Comparison of ENCODE assay signal across 13 cellular contexts in the genomic region with DNA sequence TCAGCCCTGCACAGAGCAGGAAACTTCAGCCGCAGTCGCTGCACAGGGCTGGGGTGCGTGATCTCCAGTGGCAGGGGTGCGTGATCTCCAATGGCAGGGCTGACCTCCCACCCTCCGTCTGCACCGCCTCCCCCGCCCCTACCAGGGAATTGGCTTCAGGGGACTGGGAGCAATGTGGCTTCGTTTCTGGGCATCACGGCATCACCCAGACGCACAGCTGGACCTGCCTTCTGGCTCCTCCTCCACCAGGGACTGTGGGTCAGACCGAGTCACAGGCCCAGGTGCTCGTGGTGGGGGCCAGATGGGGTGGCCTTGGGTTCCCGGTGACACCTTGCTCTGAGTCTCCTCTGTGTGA. TPM values are rescaled to one million over a fixed set of nuclear protein-coding genes. Genes with fewer than 3 reads are reported as not detected.
DNase-seq lines count a peak whose midpoint lies in the region; ATAC-seq and TF ChIP-seq lines count a peak whose summit lies in the region.
"Had no signal": no experiment of that assay in that cellular context is flagged by ENCODE, and none has a peak within 500 bp of the region (broad histone marks: within the 10 kb centered on the region; RNA-seq: fewer than 3 reads in every experiment).

No MANE protein-coding gene starts in this region.

- no peaks in the 10 kb centered on the region for H3K9me3 Mint-ChIP-seq in MCF 10A (ENCODE audit: unreplicated experiment)
- no peaks in the 10 kb centered on the region for H3K9me3 Mint-ChIP-seq in type B pancreatic cell
- H3K9me3 Mint-ChIP-seq: CD4-positive, alpha-beta memory T cell had no signal

- H4K20me1 ChIP-seq in hepatocyte (ENCODE audit: insufficient read depth, poor library complexity, severe bottlenecking): no peaks in the 10 kb centered on the region

- ATAC-seq in left lung: no peak
- ATAC-seq: sciatic nerve had no signal

- no peak overlapping the region for H3K4me2 ChIP-seq in hepatocyte

- no peaks in the 10 kb centered on the region for H3K9me2 ChIP-seq in hepatocyte (replicated peaks; ENCODE audit: insufficient read depth)

- CTCF ChIA-PET in A673 (lab: Charles Lee): no interaction called here
- CTCF ChIA-PET in MCF 10A (lab: Yijun Ruan, JAX): interaction anchor here (0.5 kb wide), 1 partner anchor 143 kb away, joined by 3 read pairs; no protein-coding TSS in a partner anchor

- H3K79me2 ChIP-seq in hepatocyte: no peaks in the 10 kb centered on the region

- WGBS in hepatocyte (ENCODE audit: low lambda C conversion rate, missing lambda C conversion rate): 91% methylated on average over 13 of the region's 13 CpGs

- TF ChIP-seq CTCF in A673 (conservative IDR thresholded peaks at IDR 0.05; ENCODE audit: low read depth, low read length) (no peak), hepatocyte (IDR thresholded peaks at IDR 0.05; ENCODE audit: poor library complexity) (no peak), MCF 10A (IDR thresholded peaks at IDR 0.05; ENCODE audit: unreplicated experiment) (no peak), left lung (IDR thresholded peaks at IDR 0.05) (no peak), type B pancreatic cell (conservative IDR thresholded peaks at IDR 0.05) (no peak)

- H3K27me3 Mint-ChIP-seq in MCF 10A (ENCODE audit: insufficient read depth, unreplicated experiment) (no peaks in the 10 kb centered on the region), type B pancreatic cell (peaks cover 6% of the 10 kb centered on the region)

- H3K36me3 Mint-ChIP-seq in MCF 10A (ENCODE audit: insufficient read depth, unreplicated experiment) (no peaks in the 10 kb centered on the region), type B pancreatic cell (no peaks in the 10 kb centered on the region)
- H3K36me3 Mint-ChIP-seq: CD4-positive, alpha-beta memory T cell had no signal

- no peak overlapping the region for H2AFZ ChIP-seq in hepatocyte

- H3K4me3 Mint-ChIP-seq in MCF 10A (ENCODE audit: unreplicated experiment): no peak overlapping the region
- no peak overlapping the region for H3K4me3 Mint-ChIP-seq in type B pancreatic cell
- H3K4me3 Mint-ChIP-seq: CD4-positive, alpha-beta memory T cell had no signal

- BruUV-seq in A673 (replicated peaks; lab: Mats Ljungman, UMichigan) (no TSS peak), MCF 10A (replicated peaks; lab: Mats Ljungman, UMichigan) (no TSS peak)

- no peaks in the 10 kb centered on the region for H3K9me3 ChIP-seq in A673 (ENCODE audit: low read depth, low read length, poor library complexity, severe bottlenecking)
- no peaks in the 10 kb centered on the region for H3K9me3 ChIP-seq in SJSA1 (replicated peaks)
- H3K9me3 ChIP-seq in hepatocyte (ENCODE audit: low read depth): no peaks in the 10 kb centered on the region
- no peaks in the 10 kb centered on the region for H3K9me3 ChIP-seq in left lung

- DNase-seq in A673 (ENCODE audit: low spot score) (no peak), DMS53 treated with DMSO at 0.1 percent for 48 hours (lab: John Stamatoyannopoulos, UW; ENCODE audit: unreplicated experiment) (peak; percentile 69), SJSA1 (ENCODE audit: low read depth in 1 of 2, low spot score in 2 of 2) (no peak), hepatocyte (ENCODE audit: low spot score) (no peak), MCF 10A (ENCODE audit: unreplicated experiment) (no peak), left lung (no peak), NCI-H1930 (lab: John Stamatoyannopoulos, UW) (no peak), type B pancreatic cell (ENCODE audit: extremely low spot score, unreplicated experiment) (no peak)
- DNase-seq: NCI-H446, SW 1271 had no signal

- H3K4me1 ChIP-seq in A673 (ENCODE audit: insufficient read depth, low read length, poor library complexity, severe bottlenecking) (peaks cover 37% of the 10 kb centered on the region), SJSA1 (replicated peaks) (peaks cover 81% of the 10 kb centered on the region), hepatocyte (ENCODE audit: insufficient read depth) (peaks cover 35% of the 10 kb centered on the region), left lung (peaks cover 0 to 47% of the 10 kb centered on the region in 2 donors)

- peaks cover 13% of the 10 kb centered on the region for H3K4me1 Mint-ChIP-seq in MCF 10A (ENCODE audit: insufficient read depth, unreplicated experiment)
- H3K4me1 Mint-ChIP-seq in type B pancreatic cell (ENCODE audit: unreplicated experiment): peaks cover 18% of the 10 kb centered on the region

- POLR2A ChIA-PET in A673 (lab: Charles Lee; ENCODE audit: low non-redundant PET) (no interaction called here), MCF 10A (lab: Yijun Ruan, JAX) (interaction anchor here (0.7 kb wide), 1 partner anchor 23 kb away, joined by 3 read pairs; no protein-coding TSS in a partner anchor)

- H3K27ac ChIP-seq in A673 (ENCODE audit: low read depth, low read length, poor library complexity, severe bottlenecking) (peak overlapping the region; percentile 72), SJSA1 (peak overlapping the region; percentile 99), hepatocyte (peak overlapping the region; percentile 84), left lung (no peak overlapping the region)
- H3K27ac ChIP-seq: epithelial cell of prostate had no signal

- no peaks in the 10 kb centered on the region for H3K36me3 ChIP-seq in A673 (ENCODE audit: insufficient read depth, low read length, poor library complexity, severe bottlenecking)
- peaks cover 24% of the 10 kb centered on the region for H3K36me3 ChIP-seq in SJSA1
- H3K36me3 ChIP-seq in hepatocyte (replicated peaks; ENCODE audit: insufficient read depth, low read depth): no peaks in the 10 kb centered on the region
- no peaks in the 10 kb centered on the region for H3K36me3 ChIP-seq in left lung

- H3K27me3 ChIP-seq in A673 (replicated peaks; ENCODE audit: insufficient read depth, low read depth, low read length, poor library complexity): no peaks in the 10 kb centered on the region
- no peaks in the 10 kb centered on the region for H3K27me3 ChIP-seq in SJSA1 (replicated peaks)
- no peaks in the 10 kb centered on the region for H3K27me3 ChIP-seq in hepatocyte
- peaks cover 11 to 27% of the 10 kb centered on the region in 2 donors for H3K27me3 ChIP-seq in left lung

- intact Hi-C loops in A673 (cut with micrococcal nuclease; ENCODE audit: unreplicated experiment) (no loop called here), MCF 10A (cut with micrococcal nuclease) (no loop called here), left lung (cut with DNase I) (no loop called here)

- H3K4me3 ChIP-seq in A673 (ENCODE audit: low read depth, low read length, poor library complexity, severe bottlenecking) (no peak overlapping the region), SJSA1 (no peak overlapping the region), hepatocyte (no peak overlapping the region), left lung (no peak overlapping the region)

- H3K27ac Mint-ChIP-seq in MCF 10A (ENCODE audit: low read depth, unreplicated experiment): no peak overlapping the region
- no peak overlapping the region for H3K27ac Mint-ChIP-seq in type B pancreatic cell
- H3K27ac Mint-ChIP-seq: CD4-positive, alpha-beta memory T cell had no signal

RNA-seq across cellular contexts. Expression of gene AHRR, which starts 51.0 kb away (rescaled TPM):
- total RNA-seq in A673 (2021) (2.0 and 2.2 TPM in 2 replicates), hepatocyte (1.8 and 2.6 TPM in 2 replicates), MCF 10A (2022) (3.2 and 3.3 TPM in 2 replicates), left lung (1 to 10 TPM in 1 of 2 donors, under 1 TPM in 1; 0.32 to 5.5 TPM), type B pancreatic cell (ENCODE audit: low replicate concordance) (7.9 and 13.4 TPM in 2 replicates)
- 17.8 and 22.6 TPM in 2 replicates for total RNA-seq in SJSA1 (2014; rRNA removed; shearing (Covaris generic))
- 1.8 and 2.4 TPM in 2 replicates for polyA plus RNA-seq in hepatocyte

Comparison
In these comparisons a context has a peak if more than half of its experiments do, and no peak if none do; other contexts are left out.
1. H3K27ac ChIP-seq: peak in A673 (single experiment), SJSA1 (single experiment) and hepatocyte (single experiment); none in left lung (0 of 2).